23 cellular contexts compared by ENCODE assay signal in genomic region chr1:61749574-61749973, GRCh38.
"Had no signal": no experiment of that assay in that cellular context is flagged by ENCODE, and none has a peak within 500 bp of the region (broad histone marks: within the 10 kb centered on the region; RNA-seq: fewer than 3 reads in every experiment).

No MANE protein-coding gene starts in this region.

- H3K36me3 ChIP-seq: gastroesophageal sphincter had no signal

- DNase-seq: activated CD4-positive, alpha-beta memory T cell treated with anti-CD3 and anti-CD28 coated beads, Interleukin-2, amount 10 ng/mL, durations not matched to agents 7 days and 5 days; activated CD4-positive, alpha-beta T cell treated with anti-CD3 and anti-CD28 coated beads for 1 hour; activated CD4-positive, alpha-beta T cell treated with anti-CD3 and anti-CD28 coated beads for 4 hours; activated CD4-positive, alpha-beta T cell treated with anti-CD3 and anti-CD28 coated beads, Interleukin-2, amount 10 ng/mL, durations not matched to agents 7 days and 5 days; activated CD4-positive, alpha-beta T cell treated with anti-CD3 and anti-CD28 coated beads, Interleukin-2, amount 50 U/mL, for 4 hours; activated CD8-positive, alpha-beta memory T cell treated with anti-CD3 and anti-CD28 coated beads, Interleukin-2, amount 50 U/mL, for 48 hours; activated gamma-delta T cell; activated naive CD4-positive, alpha-beta T cell; activated naive CD4-positive, alpha-beta T cell treated with anti-CD3 and anti-CD28 coated beads, Interleukin-2, amount 10 ng/mL, durations not matched to agents 7 days and 5 days; activated naive CD8-positive, alpha-beta T cell treated with anti-CD3 and anti-CD28 coated beads, Interleukin-2, amount 10 ng/mL, durations not matched to agents 7 days and 5 days; activated T-cell treated with anti-CD3 and anti-CD28 coated beads for 4 hours; activated T-cell treated with anti-CD3 and anti-CD28 coated beads, Interleukin-2, amount 50 U/mL, for 24 hours; activated T-cell treated with anti-CD3 and anti-CD28 coated beads, Interleukin-2, amount 50 U/mL, for 72 hours; anterior cingulate cortex; body of pancreas; caudate nucleus; effector CD8-positive, alpha-beta T cell; esophagus squamous epithelium; foreskin melanocyte; T-helper 2 cell had no signal

- H3K27ac ChIP-seq: body of pancreas, epithelial cell of prostate, esophagus squamous epithelium, gastroesophageal sphincter had no signal

- H3K36me3 Mint-ChIP-seq: activated naive CD4-positive, alpha-beta T cell treated with anti-CD3 and anti-CD28 coated beads, Interleukin-2, amount 50 U/mL, for 72 hours had no signal

- ATAC-seq: activated naive CD4-positive, alpha-beta T cell treated with anti-CD3 and anti-CD28 coated beads, Interleukin-2, amount 50 U/mL, for 72 hours; activated T-cell treated with anti-CD3 and anti-CD28 coated beads, Interleukin-2, amount 50 U/mL, for 72 hours; body of pancreas; gastroesophageal sphincter had no signal

- H3K9me3 Mint-ChIP-seq: activated CD4-positive, alpha-beta memory T cell treated with anti-CD3 and anti-CD28 coated beads, Interleukin-2, amount 10 ng/mL, durations not matched to agents 7 days and 5 days; activated CD4-positive, alpha-beta T cell treated with anti-CD3 and anti-CD28 coated beads, Interleukin-2, amount 10 ng/mL, durations not matched to agents 7 days and 5 days; activated naive CD4-positive, alpha-beta T cell treated with anti-CD3 and anti-CD28 coated beads, Interleukin-2, amount 10 ng/mL, durations not matched to agents 7 days and 5 days; activated naive CD4-positive, alpha-beta T cell treated with anti-CD3 and anti-CD28 coated beads, Interleukin-2, amount 50 U/mL, for 72 hours; activated naive CD8-positive, alpha-beta T cell treated with anti-CD3 and anti-CD28 coated beads, Interleukin-2, amount 10 ng/mL, durations not matched to agents 7 days and 5 days; activated T-cell treated with anti-CD3 and anti-CD28 coated beads, Interleukin-2, amount 50 U/mL, for 24 hours; activated T-cell treated with anti-CD3 and anti-CD28 coated beads, Interleukin-2, amount 50 U/mL, for 72 hours had no signal

- H3K4me3 ChIP-seq: body of pancreas, esophagus squamous epithelium, gastroesophageal sphincter had no signal

- H3K27ac Mint-ChIP-seq: activated CD4-positive, alpha-beta memory T cell treated with anti-CD3 and anti-CD28 coated beads, Interleukin-2, amount 10 ng/mL, durations not matched to agents 7 days and 5 days; activated CD4-positive, alpha-beta T cell treated with anti-CD3 and anti-CD28 coated beads, Interleukin-2, amount 10 ng/mL, durations not matched to agents 7 days and 5 days; activated naive CD4-positive, alpha-beta T cell treated with anti-CD3 and anti-CD28 coated beads, Interleukin-2, amount 10 ng/mL, durations not matched to agents 7 days and 5 days; activated naive CD4-positive, alpha-beta T cell treated with anti-CD3 and anti-CD28 coated beads, Interleukin-2, amount 50 U/mL, for 72 hours; activated naive CD8-positive, alpha-beta T cell treated with anti-CD3 and anti-CD28 coated beads, Interleukin-2, amount 10 ng/mL, durations not matched to agents 7 days and 5 days; activated T-cell treated with anti-CD3 and anti-CD28 coated beads, Interleukin-2, amount 50 U/mL, for 24 hours; activated T-cell treated with anti-CD3 and anti-CD28 coated beads, Interleukin-2, amount 50 U/mL, for 72 hours had no signal

- H3K9me3 ChIP-seq: body of pancreas, esophagus squamous epithelium, gastroesophageal sphincter had no signal

- H3K27me3 Mint-ChIP-seq: activated CD4-positive, alpha-beta memory T cell treated with anti-CD3 and anti-CD28 coated beads, Interleukin-2, amount 10 ng/mL, durations not matched to agents 7 days and 5 days; activated CD4-positive, alpha-beta T cell treated with anti-CD3 and anti-CD28 coated beads, Interleukin-2, amount 10 ng/mL, durations not matched to agents 7 days and 5 days; activated naive CD4-positive, alpha-beta T cell treated with anti-CD3 and anti-CD28 coated beads, Interleukin-2, amount 10 ng/mL, durations not matched to agents 7 days and 5 days; activated naive CD8-positive, alpha-beta T cell treated with anti-CD3 and anti-CD28 coated beads, Interleukin-2, amount 10 ng/mL, durations not matched to agents 7 days and 5 days; activated T-cell treated with anti-CD3 and anti-CD28 coated beads, Interleukin-2, amount 50 U/mL, for 24 hours had no signal

- H3K4me3 Mint-ChIP-seq: activated CD4-positive, alpha-beta memory T cell treated with anti-CD3 and anti-CD28 coated beads, Interleukin-2, amount 10 ng/mL, durations not matched to agents 7 days and 5 days; activated CD4-positive, alpha-beta T cell treated with anti-CD3 and anti-CD28 coated beads, Interleukin-2, amount 10 ng/mL, durations not matched to agents 7 days and 5 days; activated naive CD4-positive, alpha-beta T cell treated with anti-CD3 and anti-CD28 coated beads, Interleukin-2, amount 10 ng/mL, durations not matched to agents 7 days and 5 days; activated naive CD8-positive, alpha-beta T cell treated with anti-CD3 and anti-CD28 coated beads, Interleukin-2, amount 10 ng/mL, durations not matched to agents 7 days and 5 days; activated T-cell treated with anti-CD3 and anti-CD28 coated beads, Interleukin-2, amount 50 U/mL, for 24 hours; activated T-cell treated with anti-CD3 and anti-CD28 coated beads, Interleukin-2, amount 50 U/mL, for 72 hours had no signal
